In genomic region chr1:75986478-75986877, GRCh38 we compare ENCODE assay signal across 23 cellular contexts. TPM values are rescaled to one million over a fixed set of nuclear protein-coding genes. Genes with fewer than 3 reads are reported as not detected.
"Had no signal": no experiment of that assay in that cellular context is flagged by ENCODE, and none has a peak within 500 bp of the region (broad histone marks: within the 10 kb centered on the region; RNA-seq: fewer than 3 reads in every experiment).

No MANE protein-coding gene starts in this region.

- H3K36me3 ChIP-seq: SJSA1 had no signal

- DNase-seq: KBM-7, MV-4-11, NCI-H1048, NCI-H1105, NCI-H1417, NCI-H1436 treated with DMSO at 0.1 percent for 48 hours, NCI-H1694, NCI-H187 treated with DMSO at 0.1 percent for 48 hours, NCI-H2029 treated with DMSO at 0.1 percent for 48 hours, NCI-H226, NCI-H446, NCI-H510A, NCI-H524 treated with DMSO at 0.1 percent for 48 hours, NCI-H69, NCI-H774, Right ventricle myocardium superior, RPMI8226, SIG-M5 had no signal

- H3K4me1 ChIP-seq: SJSA1 had no signal

- H3K4me3 ChIP-seq: SJSA1, SK-N-MC had no signal

- H3K27ac ChIP-seq: SJSA1, SK-N-MC had no signal

- H3K9me3 ChIP-seq: SJSA1 had no signal

RNA-seq across cellular contexts. Expression of gene ASB17, which starts 54.3 kb away (rescaled TPM):
- total RNA-seq: HT-29, LHCN-M2, MCF 10A, Right ventricle myocardium superior, SJSA1 had no signal
